In genomic region chr9:4742246-4742645, GRCh38 we compare ENCODE assay signal across 9 cellular contexts. TPM values are rescaled to one million over a fixed set of nuclear protein-coding genes. Genes with fewer than 3 reads are reported as not detected.
DNase-seq lines count a peak whose midpoint lies in the region; ATAC-seq, FAIRE-seq and TF ChIP-seq lines count a peak whose summit lies in the region.
"Had no signal": no experiment of that assay in that cellular context is flagged by ENCODE, and none has a peak within 500 bp of the region (broad histone marks: within the 10 kb centered on the region; RNA-seq: fewer than 3 reads in every experiment).

No MANE protein-coding gene starts in this region.

- no peak for DNase-seq in activated T-cell treated with anti-CD3 and anti-CD28 coated beads, Interleukin-2, amount 50 U/mL, for 4 hours
- DNase-seq in activated T-cell treated with anti-CD3 and anti-CD28 coated beads for 4 hours (no peak), adrenal gland (no peak), kidney tubule cell (ENCODE audit: low spot score) (peak; percentile 25), NCI-H526 treated with DMSO at 0.1 percent for 48 hours (lab: John Stamatoyannopoulos, UW) (no peak), D721Med (ENCODE audit: insufficient read length, low spot score) (no peak)
- DNase-seq in activated effector memory CD4-positive, alpha-beta T cell treated with anti-CD3 and anti-CD28 coated beads, Interleukin-2, amount 50 U/mL, for 16 hours = no peak
- DNase-seq: BE2C had no signal

- ATAC-seq in activated T-cell treated with anti-CD3 and anti-CD28 coated beads, Interleukin-2, amount 50 U/mL, for 4 hours = no peak

- TF ChIP-seq POLR2A in adrenal gland (IDR thresholded peaks at IDR 0.05) = no peak

- no peaks in the 10 kb centered on the region for H3K9me3 Mint-ChIP-seq in activated T-cell treated with anti-CD3 and anti-CD28 coated beads, Interleukin-2, amount 50 U/mL, for 4 hours

- FAIRE-seq in D721Med (lab: Jason Lieb, UNC) = no peak

- peaks cover 25 to 29% of the 10 kb centered on the region in 2 donors for H3K4me1 ChIP-seq in adrenal gland (replicated peaks in 1 of 2)

- H3K27ac ChIP-seq in adrenal gland (peak overlapping the region in 4 of 5 donors; percentile 85 to 97 (median 92)), temporal lobe (ENCODE audit: low read depth, low read length) (peak overlapping the region; percentile 79)

- H3K9me3 ChIP-seq in adrenal gland (replicated peaks in 1 of 3) = no peaks in the 10 kb centered on the region
- H3K9me3 ChIP-seq: BE2C had no signal

- no peaks in the 10 kb centered on the region for H3K36me3 ChIP-seq in adrenal gland (replicated peaks in 1 of 2)
- H3K36me3 ChIP-seq: BE2C had no signal

- H3K4me3 Mint-ChIP-seq in activated T-cell treated with anti-CD3 and anti-CD28 coated beads, Interleukin-2, amount 50 U/mL, for 4 hours = peak overlapping the region; percentile 93

- 40 to 48% (median 44%) methylated on average over 3 of the region's 3 CpGs for WGBS in adrenal gland, 4 donors

- H3K27me3 Mint-ChIP-seq in activated T-cell treated with anti-CD3 and anti-CD28 coated beads, Interleukin-2, amount 50 U/mL, for 4 hours (ENCODE audit: low read depth) = no peaks in the 10 kb centered on the region

- TF ChIP-seq CTCF in adrenal gland (IDR thresholded peaks at IDR 0.05) (no peak), D721Med (IDR thresholded peaks at IDR 0.05; ENCODE audit: insufficient read depth, missing control alignments) (no peak)

- no peaks in the 10 kb centered on the region for H3K36me3 Mint-ChIP-seq in activated T-cell treated with anti-CD3 and anti-CD28 coated beads, Interleukin-2, amount 50 U/mL, for 4 hours (ENCODE audit: insufficient read depth)

- peaks cover 49% of the 10 kb centered on the region for H3K4me1 Mint-ChIP-seq in activated T-cell treated with anti-CD3 and anti-CD28 coated beads, Interleukin-2, amount 50 U/mL, for 4 hours (ENCODE audit: low read depth)

- no peaks in the 10 kb centered on the region for H3K27me3 ChIP-seq in adrenal gland
- H3K27me3 ChIP-seq: BE2C had no signal

- peak overlapping the region in 1 of 4 donors; percentile 77 for H3K4me3 ChIP-seq in adrenal gland

- intact Hi-C loops in adrenal gland (cut with DNase I) = loop anchor here in 1 of 2 donors (5.0 kb wide), 2 partner anchors 80 to 360 kb away; partner anchors contain the start of gene PLPP6

RNA-seq across cellular contexts. Expression of gene AK3, which starts 1.2 kb away (rescaled TPM):
- total RNA-seq in activated T-cell treated with anti-CD3 and anti-CD28 coated beads, Interleukin-2, amount 50 U/mL, for 4 hours = 10 to 100 TPM; 14.7 to 21.3 (median 17.3) TPM
- total RNA-seq in adrenal gland (100 to 1,000 TPM in 6 of 8 donors, 10 to 100 TPM in 2; 86.2 to 237 (median 113) TPM), temporal lobe (31.5 TPM)
- 100 to 1,000 TPM in 1 of 3 donors, 10 to 100 TPM in 2; 31.6 to 132 (median 36.3) TPM for polyA plus RNA-seq in adrenal gland

RNA-seq across cellular contexts. Expression of gene RCL1, which starts 50.5 kb away (rescaled TPM):
- 10 to 100 TPM; 59.8 to 63.4 (median 62.2) TPM for total RNA-seq in activated T-cell treated with anti-CD3 and anti-CD28 coated beads, Interleukin-2, amount 50 U/mL, for 4 hours
- total RNA-seq in adrenal gland (10 to 100 TPM; 16.9 to 33.4 (median 24.5) TPM), temporal lobe (17.5 TPM)
- 10 to 100 TPM; 15.4 to 22.6 (median 17.9) TPM for polyA plus RNA-seq in adrenal gland
